ENCODE assay signal across 7 cellular contexts in genomic region chr5:82349651-82350050, GRCh38.
DNase-seq lines count a peak whose midpoint lies in the region; ATAC-seq and TF ChIP-seq lines count a peak whose summit lies in the region.

No MANE protein-coding gene starts in this region.

- no peaks in the 10 kb centered on the region for H3K9me3 ChIP-seq in MG63
- no peaks in the 10 kb centered on the region for H3K9me3 ChIP-seq in liver (ENCODE audit: control insufficient read depth in 4 of 4, low read length in 3 of 4)

- no peak overlapping the region for H3K27ac Mint-ChIP-seq in activated T-helper 17 cell treated with anti-CD3 and anti-CD28 coated beads, Interleukin-2, amount 50 U/mL, for 72 hours
- H3K27ac Mint-ChIP-seq in activated T-helper 1 cell treated with anti-CD3 and anti-CD28 coated beads, Interleukin-12 subunit alpha, Interleukin-12 subunit beta, Interleukin-2, Interleukin-4 antibody, amounts not matched to agents 30 ng/mL and 10 ng/mL and 1 ng/mL, durations not matched to agents 14 hours and 24 hours and 36 hours, result no peak overlapping the region

- H3K4me1 Mint-ChIP-seq in activated T-helper 17 cell treated with anti-CD3 and anti-CD28 coated beads, Interleukin-2, amount 50 U/mL, for 72 hours, result peaks cover 8% of the 10 kb centered on the region
- H3K4me1 Mint-ChIP-seq in activated T-helper 1 cell treated with anti-CD3 and anti-CD28 coated beads, Interleukin-12 subunit alpha, Interleukin-12 subunit beta, Interleukin-2, Interleukin-4 antibody, amounts not matched to agents 30 ng/mL and 10 ng/mL and 1 ng/mL, durations not matched to agents 14 hours and 24 hours and 36 hours (ENCODE audit: low read depth), result peaks cover 62% of the 10 kb centered on the region

- intact Hi-C loops in activated T-helper 1 cell treated with anti-CD3 and anti-CD28 coated beads, Interleukin-12 subunit alpha, Interleukin-12 subunit beta, Interleukin-2, Interleukin-4 antibody, amounts not matched to agents 30 ng/mL and 10 ng/mL and 1 ng/mL, durations not matched to agents 14 hours and 24 hours and 36 hours (cut with micrococcal nuclease), result loop anchor here (2.0 to 10.0 kb wide), 3 partner anchors 145 to 535 kb away; no protein-coding TSS in a partner anchor
- intact Hi-C loops in lower leg skin (cut with DNase I; ENCODE audit: low total_unique reads), result loop anchor here (5.0 kb wide), 1 partner anchor 1213 kb away; no protein-coding TSS in a partner anchor

- TF ChIP-seq POLR2A in lower leg skin (IDR thresholded peaks at IDR 0.05), result no peak

- H3K27ac ChIP-seq in liver (ENCODE audit: low read depth in 1 of 2, low read length in 2 of 2), result no peak overlapping the region

- peaks cover 4% of the 10 kb centered on the region for H3K27me3 Mint-ChIP-seq in activated T-helper 17 cell treated with anti-CD3 and anti-CD28 coated beads, Interleukin-2, amount 50 U/mL, for 72 hours
- no peaks in the 10 kb centered on the region for H3K27me3 Mint-ChIP-seq in activated T-helper 1 cell treated with anti-CD3 and anti-CD28 coated beads, Interleukin-12 subunit alpha, Interleukin-12 subunit beta, Interleukin-2, Interleukin-4 antibody, amounts not matched to agents 30 ng/mL and 10 ng/mL and 1 ng/mL, durations not matched to agents 14 hours and 24 hours and 36 hours (ENCODE audit: insufficient read depth)

- peaks cover 0 to 5% (median 0%) of the 10 kb centered on the region in 4 donors for H3K4me1 ChIP-seq in liver (ENCODE audit: control insufficient read depth in 4 of 4, insufficient read depth in 4 of 4, low read length in 3 of 4)

- TF ChIP-seq CTCF in GM12872 (IDR thresholded peaks at IDR 0.05; ENCODE audit: insufficient read depth, low read depth, low read length), result peak; percentile 61
- peak; percentile 14 for TF ChIP-seq CTCF in liver (IDR thresholded peaks at IDR 0.05; ENCODE audit: low read depth, low read length, missing input control)
- TF ChIP-seq CTCF in lower leg skin (IDR thresholded peaks at IDR 0.05), result no peak

- H3K36me3 ChIP-seq in MG63, result no peaks in the 10 kb centered on the region
- no peaks in the 10 kb centered on the region for H3K36me3 ChIP-seq in liver (ENCODE audit: control insufficient read depth in 4 of 4, insufficient read depth in 3 of 4, low read depth in 1 of 4, low read length in 3 of 4)

- peak; percentile 53 for DNase-seq in MG63
- no peak for DNase-seq in activated T-helper 1 cell treated with anti-CD3 and anti-CD28 coated beads, Interleukin-12 subunit alpha, Interleukin-12 subunit beta, Interleukin-2, Interleukin-4 antibody, amounts not matched to agents 30 ng/mL and 10 ng/mL and 1 ng/mL, durations not matched to agents 14 hours and 24 hours and 36 hours (ENCODE audit: low spot score)
- no peak for DNase-seq in midbrain (lab: John Stamatoyannopoulos, UW)
- DNase-seq in lower leg skin (ENCODE audit: low spot score in 2 of 2), result no peak

- H3K4me3 Mint-ChIP-seq in activated T-helper 17 cell treated with anti-CD3 and anti-CD28 coated beads, Interleukin-2, amount 50 U/mL, for 72 hours, result no peak overlapping the region
- H3K4me3 Mint-ChIP-seq in activated T-helper 1 cell treated with anti-CD3 and anti-CD28 coated beads, Interleukin-12 subunit alpha, Interleukin-12 subunit beta, Interleukin-2, Interleukin-4 antibody, amounts not matched to agents 30 ng/mL and 10 ng/mL and 1 ng/mL, durations not matched to agents 14 hours and 24 hours and 36 hours, result no peak overlapping the region

- 84% methylated on average over 4 of the region's 4 CpGs for WGBS in liver
- WGBS in lower leg skin, 2 donors, result 61 to 75% methylated on average over 4 of the region's 4 CpGs

- H3K4me3 ChIP-seq in MG63 (no peak overlapping the region), liver (ENCODE audit: low read depth in 1 of 3, low read length in 3 of 3) (no peak overlapping the region), lower leg skin (ENCODE audit: low read depth, poor library complexity, severe bottlenecking) (no peak overlapping the region)

- H3K9ac ChIP-seq in liver (ENCODE audit: low read depth in 1 of 2, low read length in 2 of 2), result no peak overlapping the region

- no peaks in the 10 kb centered on the region for H3K9me3 Mint-ChIP-seq in activated T-helper 17 cell treated with anti-CD3 and anti-CD28 coated beads, Interleukin-2, amount 50 U/mL, for 72 hours
- no peaks in the 10 kb centered on the region for H3K9me3 Mint-ChIP-seq in activated T-helper 1 cell treated with anti-CD3 and anti-CD28 coated beads, Interleukin-12 subunit alpha, Interleukin-12 subunit beta, Interleukin-2, Interleukin-4 antibody, amounts not matched to agents 30 ng/mL and 10 ng/mL and 1 ng/mL, durations not matched to agents 14 hours and 24 hours and 36 hours

- peak in 1 of 2 donors; percentile 41 for TF ChIP-seq RAD21 in liver (IDR thresholded peaks at IDR 0.05)

- no peaks in the 10 kb centered on the region for H3K36me3 Mint-ChIP-seq in activated T-helper 17 cell treated with anti-CD3 and anti-CD28 coated beads, Interleukin-2, amount 50 U/mL, for 72 hours (ENCODE audit: low read depth)
- peaks cover 2% of the 10 kb centered on the region for H3K36me3 Mint-ChIP-seq in activated T-helper 1 cell treated with anti-CD3 and anti-CD28 coated beads, Interleukin-12 subunit alpha, Interleukin-12 subunit beta, Interleukin-2, Interleukin-4 antibody, amounts not matched to agents 30 ng/mL and 10 ng/mL and 1 ng/mL, durations not matched to agents 14 hours and 24 hours and 36 hours (ENCODE audit: low read depth)

- H3K27me3 ChIP-seq in MG63, result no peaks in the 10 kb centered on the region
- no peaks in the 10 kb centered on the region for H3K27me3 ChIP-seq in liver (ENCODE audit: control insufficient read depth in 4 of 4, insufficient read depth in 4 of 4, low read length in 3 of 4)

- ATAC-seq in activated T-helper 17 cell treated with anti-CD3 and anti-CD28 coated beads, Interleukin-2, amount 50 U/mL, for 72 hours (replicated peaks), result peak; percentile 64

TF ChIP-seq in liver, 16 proteins besides CTCF, POLR2A, EP300 and RAD21:
- no peak for TF ChIP-seq REST (IDR thresholded peaks at IDR 0.05)
- no peak for TF ChIP-seq FOXA2 (IDR thresholded peaks at IDR 0.05)

Comparison
In these comparisons a context has a peak if more than half of its experiments do, and no peak if none do; other contexts are left out.
1. CTCF ChIP-seq: peak in GM12872 (single experiment) and liver (single experiment); none in lower leg skin (0 of 3).